Comparison of ENCODE assay signal across 8 cellular contexts in genomic region chr17:80220709-80221215, GRCh38. TPM values are rescaled to one million over a fixed set of nuclear protein-coding genes. Genes with fewer than 3 reads are reported as not detected.
DNase-seq lines count a peak whose midpoint lies in the region; ATAC-seq lines count a peak whose summit lies in the region.

No MANE protein-coding gene starts in this region.

- DNase-seq in AG20443 (ENCODE audit: low spot score) (peak; percentile 74), germinal center (ENCODE audit: low spot score) (peak; percentile 12), nucleus accumbens (lab: John Stamatoyannopoulos, UW) (peak in 29 of 56 donors; percentile 5 to 69 (median 31)), NOMO-1 (lab: John Stamatoyannopoulos, UW; ENCODE audit: unreplicated experiment in 2 of 2) (no peak)
- peak in 1 of 2 donors; percentile 34 for DNase-seq in activated T-cell treated with anti-CD3 and anti-CD28 coated beads, Interleukin-2, amount 50 U/mL, for 72 hours

- ATAC-seq in HG03045 (IDR thresholded peaks at IDR 0.05; ENCODE audit: unreplicated experiment) (peak; percentile 19), GM21529 (IDR thresholded peaks at IDR 0.05; ENCODE audit: unreplicated experiment) (no peak), HG03460 (IDR thresholded peaks at IDR 0.05; ENCODE audit: unreplicated experiment) (no peak)
- ATAC-seq in activated T-cell treated with anti-CD3 and anti-CD28 coated beads, Interleukin-2, amount 50 U/mL, for 72 hours (replicated peaks in 1 of 2): peak in 1 of 2 donors; percentile 7

- no peaks in the 10 kb centered on the region for H3K27me3 Mint-ChIP-seq in activated T-cell treated with anti-CD3 and anti-CD28 coated beads, Interleukin-2, amount 50 U/mL, for 72 hours (ENCODE audit: low read depth)

- peaks cover 29% of the 10 kb centered on the region for H3K4me1 Mint-ChIP-seq in activated T-cell treated with anti-CD3 and anti-CD28 coated beads, Interleukin-2, amount 50 U/mL, for 72 hours (ENCODE audit: low read depth)

- H3K4me3 Mint-ChIP-seq in activated T-cell treated with anti-CD3 and anti-CD28 coated beads, Interleukin-2, amount 50 U/mL, for 72 hours: peak overlapping the region; percentile 82 to 83

- no peaks in the 10 kb centered on the region for H3K9me3 Mint-ChIP-seq in activated T-cell treated with anti-CD3 and anti-CD28 coated beads, Interleukin-2, amount 50 U/mL, for 72 hours

- peaks cover 12 to 20% of the 10 kb centered on the region in 2 donors for H3K36me3 Mint-ChIP-seq in activated T-cell treated with anti-CD3 and anti-CD28 coated beads, Interleukin-2, amount 50 U/mL, for 72 hours (ENCODE audit: insufficient read depth in 2 of 2)

- H3K27ac Mint-ChIP-seq in activated T-cell treated with anti-CD3 and anti-CD28 coated beads, Interleukin-2, amount 50 U/mL, for 72 hours: no peak overlapping the region

RNA-seq across cellular contexts. Expression of gene SLC26A11, which starts 0.5 kb away (rescaled TPM):
- total RNA-seq in activated T-cell treated with anti-CD3 and anti-CD28 coated beads, Interleukin-2, amount 50 U/mL, for 72 hours: 10 to 100 TPM; 25.9 to 28.8 TPM

RNA-seq across cellular contexts. Expression of gene SGSH, which starts 0.6 kb away (rescaled TPM):
- total RNA-seq in activated T-cell treated with anti-CD3 and anti-CD28 coated beads, Interleukin-2, amount 50 U/mL, for 72 hours: 10 to 100 TPM; 51.3 to 64.4 TPM

RNA-seq across cellular contexts. Expression of gene RNF213, which starts 39.9 kb away (rescaled TPM):
- total RNA-seq in activated T-cell treated with anti-CD3 and anti-CD28 coated beads, Interleukin-2, amount 50 U/mL, for 72 hours: 100 to 1,000 TPM; 546 to 651 TPM

RNA-seq across cellular contexts. Expression of gene CARD14, which starts 50.9 kb away (rescaled TPM):
- under 1 TPM in 1 of 2 donors, not detected in 1; 0.39 TPM for total RNA-seq in activated T-cell treated with anti-CD3 and anti-CD28 coated beads, Interleukin-2, amount 50 U/mL, for 72 hours

Comparison
In these comparisons a context has a peak if more than half of its experiments do, and no peak if none do; other contexts are left out.
1. DNase-seq: peak in AG20443 (single experiment), germinal center (single experiment) and nucleus accumbens (29 of 56); none in NOMO-1 (0 of 2).